In the genomic region with DNA sequence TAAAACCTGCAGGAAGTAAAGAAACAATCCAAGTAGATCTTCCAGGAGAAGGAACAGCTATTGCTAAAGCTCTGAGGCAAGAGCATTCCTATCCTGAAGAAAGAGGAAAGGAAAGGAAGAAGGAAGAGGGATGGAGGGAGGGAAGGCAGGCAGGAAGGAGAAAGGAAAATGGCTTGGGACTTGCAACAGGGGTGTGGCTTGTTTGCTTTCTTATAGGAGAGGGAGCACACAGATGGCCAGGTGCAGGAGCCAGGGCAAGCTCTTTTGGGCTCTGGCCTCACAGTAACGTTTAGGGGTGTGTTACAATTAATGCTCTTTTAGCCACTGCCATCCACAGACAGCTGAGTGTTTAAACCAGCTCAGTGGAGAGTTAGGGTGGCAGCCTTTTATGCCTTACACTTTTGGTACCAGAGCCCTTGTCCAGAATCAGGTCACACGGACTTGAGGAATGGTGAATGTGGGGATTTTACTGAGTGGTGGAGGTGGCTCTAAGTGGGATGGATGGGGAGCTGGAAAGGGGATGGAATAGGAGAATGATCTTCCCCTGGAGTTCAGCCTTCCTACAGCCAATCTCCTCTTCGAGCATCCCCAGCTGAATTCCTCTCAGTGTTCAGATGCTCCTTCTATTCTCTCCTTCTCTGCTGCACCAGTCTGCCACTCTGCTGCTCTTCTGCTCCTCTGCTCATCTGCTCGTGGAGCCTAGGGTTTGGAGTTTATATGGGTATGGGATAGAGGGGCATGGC, we compare ENCODE assay signal across 17 cellular contexts.
"Had no signal": no experiment of that assay in that cellular context is flagged by ENCODE, and none has a peak within 500 bp of the region (broad histone marks: within the 10 kb centered on the region; RNA-seq: fewer than 3 reads in every experiment).

No MANE protein-coding gene starts in this region.

- FAIRE-seq: urothelium cell line had no signal

- H3K36me3 ChIP-seq: esophagus muscularis mucosa, gastroesophageal sphincter, heart left ventricle, left ventricle myocardium inferior, ovary, tibial nerve had no signal

- H3K4me3 Mint-ChIP-seq: stimulated activated naive CD8-positive, alpha-beta T cell treated with anti-CD3 and anti-CD28 coated beads, Interleukin-15, Interleukin-2, amounts not matched to agents 100 ng/mL and 50 ng/mL, for 24 hours had no signal

- H3K4me3 ChIP-seq: esophagus muscularis mucosa, gastroesophageal sphincter, heart left ventricle, left ventricle myocardium inferior, ovary, psoas muscle, tibial nerve had no signal

- H3K27me3 ChIP-seq: esophagus muscularis mucosa, gastroesophageal sphincter, heart left ventricle, ovary, tibial nerve had no signal

- ATAC-seq: activated CD4-positive, CD25-positive, alpha-beta regulatory T cell treated with anti-CD3 and anti-CD28 coated beads, Interleukin-2, amount 50 U/mL, for 24 hours; gastroesophageal sphincter; heart left ventricle; psoas muscle; right cardiac atrium had no signal

- DNase-seq: activated CD8-positive, alpha-beta memory T cell treated with anti-CD3 and anti-CD28 coated beads for 24 hours; activated CD8-positive, alpha-beta memory T cell treated with anti-CD3 and anti-CD28 coated beads, Interleukin-2, amount 50 U/mL, for 48 hours; effector CD4-positive, alpha-beta T cell; heart left ventricle; left ventricle myocardium inferior; mammary epithelial cell; ovary; psoas muscle; right cardiac atrium; stimulated activated CD4-positive, alpha-beta T cell treated with anti-CD3 and anti-CD28 coated beads, Interleukin-2, amount 100 ng/mL, for 24 hours; SW 1271 had no signal

- H3K27ac ChIP-seq: esophagus muscularis mucosa, gastroesophageal sphincter, heart left ventricle, left ventricle myocardium inferior, ovary, psoas muscle, tibial nerve had no signal

- H3K9me3 ChIP-seq: psoas muscle had no signal

- H3K27me3 Mint-ChIP-seq: stimulated activated naive CD8-positive, alpha-beta T cell treated with anti-CD3 and anti-CD28 coated beads, Interleukin-15, Interleukin-2, amounts not matched to agents 100 ng/mL and 50 ng/mL, for 24 hours had no signal

- H3K27ac Mint-ChIP-seq: stimulated activated naive CD8-positive, alpha-beta T cell treated with anti-CD3 and anti-CD28 coated beads, Interleukin-15, Interleukin-2, amounts not matched to agents 100 ng/mL and 50 ng/mL, for 24 hours had no signal

- H3K4me1 ChIP-seq: esophagus muscularis mucosa, gastroesophageal sphincter, left ventricle myocardium inferior, psoas muscle, tibial nerve had no signal
